ENCODE assay signal across 26 cellular contexts in the genomic region with DNA sequence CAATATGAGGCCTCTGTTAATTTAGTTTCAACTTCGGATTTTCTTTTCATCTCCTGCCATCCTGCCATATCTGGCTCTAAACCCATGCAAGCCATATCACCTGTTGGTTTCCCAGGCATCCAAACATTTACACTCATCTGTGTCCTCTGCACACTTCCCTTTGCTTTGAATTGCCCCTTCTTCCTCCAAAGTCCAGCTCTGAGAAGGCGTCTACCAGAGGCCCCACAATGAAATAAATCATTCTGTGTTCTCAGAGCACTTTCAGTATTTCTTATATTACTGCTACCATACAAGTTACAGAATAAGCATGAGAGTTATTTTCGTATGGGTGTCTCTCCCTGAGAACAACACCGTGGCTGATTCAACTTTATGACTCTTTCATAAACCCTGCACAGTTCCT.
"Had no signal": no experiment of that assay in that cellular context is flagged by ENCODE, and none has a peak within 500 bp of the region (broad histone marks: within the 10 kb centered on the region; RNA-seq: fewer than 3 reads in every experiment).

No MANE protein-coding gene starts in this region.

- H3K27ac ChIP-seq: epithelial cell of prostate, foreskin keratinocyte, gastroesophageal sphincter, heart left ventricle, lower lobe of right lung, prostate gland, right atrium auricular region, thoracic aorta had no signal

- H3K4me3 Mint-ChIP-seq: dendritic cell treated with granulocyte-macrophage colony-stimulating factor and Interleukin-4, amounts not matched to agents 40 ng/mL and 50 ng/mL, for 4 days; endodermal cell; immature natural killer cell; naive B cell; natural killer cell treated with Interleukin-12 subunit alpha and Interleukin-12 subunit beta and Interleukin-15 and Interleukin-18, amount 100 ng/mL, for 72 hours; neural crest cell; stimulated activated memory B cell treated with anti-CD40 and anti-IgM and Interleukin-4, amounts not matched to agents 10 μg/mL and 1 μg/mL and 100 μg/mL, for 72 hours; stimulated activated naive CD8-positive, alpha-beta T cell treated with anti-CD3 and anti-CD28 coated beads, Interleukin-15, Interleukin-2, amounts not matched to agents 100 ng/mL and 50 ng/mL, for 24 hours had no signal

- H3K9me3 ChIP-seq: gastroesophageal sphincter, heart left ventricle, lower lobe of right lung, prostate gland, right atrium auricular region, thoracic aorta, tibial nerve had no signal

- H3K4me1 ChIP-seq: heart left ventricle, prostate gland, right atrium auricular region, tibial nerve had no signal

- H3K4me1 Mint-ChIP-seq: naive B cell; neural crest cell; stimulated activated memory B cell treated with anti-CD40 and anti-IgM and Interleukin-4, amounts not matched to agents 10 μg/mL and 1 μg/mL and 100 μg/mL, for 72 hours had no signal

- H3K27ac Mint-ChIP-seq: dendritic cell treated with granulocyte-macrophage colony-stimulating factor and Interleukin-4, amounts not matched to agents 40 ng/mL and 50 ng/mL, for 4 days; endodermal cell; immature natural killer cell; naive B cell; natural killer cell treated with Interleukin-12 subunit alpha and Interleukin-12 subunit beta and Interleukin-15 and Interleukin-18, amount 100 ng/mL, for 72 hours; stimulated activated memory B cell treated with anti-CD40 and anti-IgM and Interleukin-4, amounts not matched to agents 10 μg/mL and 1 μg/mL and 100 μg/mL, for 72 hours; stimulated activated naive CD8-positive, alpha-beta T cell treated with anti-CD3 and anti-CD28 coated beads, Interleukin-15, Interleukin-2, amounts not matched to agents 100 ng/mL and 50 ng/mL, for 24 hours had no signal

- DNase-seq: caudate nucleus; cerebellar nuclear complex; effector CD8-positive, alpha-beta T cell; endodermal cell; foreskin keratinocyte; heart left ventricle; hippocampal formation; immature natural killer cell; islet precursor cell; kidney glomerular epithelial cell; left ventricle myocardium superior; lower lobe of right lung; naive B cell; stimulated activated CD4-positive, alpha-beta T cell treated with anti-CD3 and anti-CD28 coated beads, Interleukin-2, amount 100 ng/mL, for 24 hours; stimulated activated CD4-positive, alpha-beta T cell treated with anti-CD3 and anti-CD28 coated beads, Interleukin-4, amount 100 ng/mL, for 24 hours had no signal

- H3K36me3 Mint-ChIP-seq: immature natural killer cell; naive B cell; natural killer cell treated with Interleukin-12 subunit alpha and Interleukin-12 subunit beta and Interleukin-15 and Interleukin-18, amount 100 ng/mL, for 72 hours; stimulated activated memory B cell treated with anti-CD40 and anti-IgM and Interleukin-4, amounts not matched to agents 10 μg/mL and 1 μg/mL and 100 μg/mL, for 72 hours had no signal

- H3K9me3 Mint-ChIP-seq: endodermal cell; immature natural killer cell; natural killer cell treated with Interleukin-12 subunit alpha and Interleukin-12 subunit beta and Interleukin-15 and Interleukin-18, amount 100 ng/mL, for 72 hours had no signal

- H3K27me3 ChIP-seq: foreskin keratinocyte, right atrium auricular region had no signal

- H3K36me3 ChIP-seq: gastroesophageal sphincter, heart left ventricle, lower lobe of right lung, prostate gland, right atrium auricular region, thoracic aorta, tibial nerve had no signal

- H3K4me3 ChIP-seq: gastroesophageal sphincter, heart left ventricle, lower lobe of right lung, prostate gland, right atrium auricular region, thoracic aorta, tibial nerve had no signal
